In the genomic region with DNA sequence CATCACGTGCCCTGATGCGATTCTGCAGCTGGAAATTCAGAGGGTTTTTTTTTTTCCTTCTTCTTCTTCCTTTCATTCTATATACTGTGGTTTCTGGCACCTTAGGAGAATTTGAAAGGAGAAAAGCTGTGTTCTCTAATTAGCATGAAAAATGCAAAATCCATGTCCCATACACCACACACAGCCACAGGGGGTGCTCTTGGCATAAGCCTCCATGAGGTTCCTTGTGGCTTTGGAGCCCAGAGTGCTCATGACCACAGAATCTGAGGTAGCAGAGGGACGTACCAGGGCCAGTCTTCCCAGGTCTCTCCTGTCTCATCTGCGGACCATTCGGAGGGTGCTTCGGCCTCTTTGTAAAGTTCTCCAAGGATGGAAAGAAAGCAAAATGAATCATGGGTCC, we compare ENCODE assay signal across 14 cellular contexts.
DNase-seq lines count a peak whose midpoint lies in the region; ATAC-seq and TF ChIP-seq lines count a peak whose summit lies in the region.
"Had no signal": no experiment of that assay in that cellular context is flagged by ENCODE, and none has a peak within 500 bp of the region (broad histone marks: within the 10 kb centered on the region; RNA-seq: fewer than 3 reads in every experiment).

No MANE protein-coding gene starts in this region.

- no peak overlapping the region for H3K4me3 Mint-ChIP-seq in Caco-2 (ENCODE audit: unreplicated experiment)
- H3K4me3 Mint-ChIP-seq: CD4-positive, alpha-beta T cell had no signal

- intact Hi-C loops in Caco-2 (cut with micrococcal nuclease; ENCODE audit: unreplicated experiment) (no loop called here), left ventricle myocardium inferior (cut with micrococcal nuclease) (no loop called here)

- no peak for ATAC-seq in HG03097 (IDR thresholded peaks at IDR 0.05; ENCODE audit: low FRiP score, unreplicated experiment)
- ATAC-seq in GM21619 (IDR thresholded peaks at IDR 0.05; ENCODE audit: unreplicated experiment): no peak

- no peaks in the 10 kb centered on the region for H3K9me3 ChIP-seq in Caco-2
- no peaks in the 10 kb centered on the region for H3K9me3 ChIP-seq in iPS DF 6.9 (ENCODE audit: control insufficient read depth, insufficient read depth, low read length)
- H3K9me3 ChIP-seq in left ventricle myocardium inferior (replicated peaks): no peaks in the 10 kb centered on the region
- H3K9me3 ChIP-seq: right atrium auricular region had no signal

- TF ChIP-seq CTCF in Caco-2 (IDR thresholded peaks at IDR 0.05; ENCODE audit: insufficient read depth in 1 of 2, low read depth in 1 of 2, low read length in 1 of 2, severe bottlenecking in 1 of 2, unreplicated experiment in 1 of 2) (peak; percentile 23 to 49), left ventricle myocardium inferior (IDR thresholded peaks at IDR 0.05; ENCODE audit: borderline replicate concordance) (no peak)

- no peaks in the 10 kb centered on the region for H3K9me3 Mint-ChIP-seq in Caco-2 (ENCODE audit: unreplicated experiment)
- H3K9me3 Mint-ChIP-seq: activated T-helper 2 cell treated with anti-CD3 and anti-CD28 coated beads, Interferon-gamma antibody, Interleukin-2, Interleukin-4, amounts not matched to agents 10 μg/mL and 5 μg/mL and 100 μg/mL, durations not matched to agents 14 hours and 24 hours and 36 hours; CD4-positive, alpha-beta T cell had no signal

- no peak overlapping the region for H3K27ac Mint-ChIP-seq in Caco-2 (ENCODE audit: unreplicated experiment)
- H3K27ac Mint-ChIP-seq: activated T-helper 2 cell treated with anti-CD3 and anti-CD28 coated beads, Interferon-gamma antibody, Interleukin-2, Interleukin-4, amounts not matched to agents 10 μg/mL and 5 μg/mL and 100 μg/mL, durations not matched to agents 14 hours and 24 hours and 36 hours; CD4-positive, alpha-beta T cell had no signal

- CTCF ChIA-PET in Caco-2 (lab: Charles Lee): interaction anchor here (0.7 kb wide), 1 partner anchor 58 kb away, joined by 6 read pairs; no protein-coding TSS in a partner anchor

- peaks cover 23% of the 10 kb centered on the region for H3K27me3 Mint-ChIP-seq in Caco-2 (ENCODE audit: insufficient read depth, unreplicated experiment)

- WGBS in iPS DF 6.9 (ENCODE audit: insufficient coverage, insufficient read length): no CpG with 5 or more reads among the region's 6 CpGs

- no TSS peak for BruUV-seq in Caco-2 (replicated peaks; lab: Mats Ljungman, UMichigan)

- H3K36me3 Mint-ChIP-seq in Caco-2 (ENCODE audit: insufficient read depth, unreplicated experiment): no peaks in the 10 kb centered on the region

- no peaks in the 10 kb centered on the region for H3K36me3 ChIP-seq in Caco-2 (ENCODE audit: control insufficient read depth, insufficient read depth, low read length)
- no peaks in the 10 kb centered on the region for H3K36me3 ChIP-seq in iPS DF 6.9 (ENCODE audit: control insufficient read depth, insufficient read depth, low read length)
- no peaks in the 10 kb centered on the region for H3K36me3 ChIP-seq in left ventricle myocardium inferior
- H3K36me3 ChIP-seq: right atrium auricular region had no signal

- in situ Hi-C loops in SK-MEL-5 (cut with HindIII; ENCODE audit: low pct_unique_long_range_greater_than_20kb, low sequenced_read_pairs): no loop called here

- POLR2A ChIA-PET in Caco-2 (lab: Charles Lee): no interaction called here

- H3K27me3 ChIP-seq in Caco-2 (replicated peaks; ENCODE audit: control insufficient read depth, insufficient read depth, low read length) (no peaks in the 10 kb centered on the region), iPS DF 6.9 (ENCODE audit: control insufficient read depth, insufficient read depth, low read length) (no peaks in the 10 kb centered on the region), left ventricle myocardium inferior (ENCODE audit: low read depth) (peaks cover 72% of the 10 kb centered on the region)
- H3K27me3 ChIP-seq: right atrium auricular region had no signal

- H3K4me3 ChIP-seq in Caco-2 (ENCODE audit: low read depth, low read length) (no peak overlapping the region), iPS DF 6.9 (ENCODE audit: low read length) (no peak overlapping the region), left ventricle myocardium inferior (no peak overlapping the region)
- H3K4me3 ChIP-seq: right atrium auricular region, SK-N-MC had no signal

- no peaks in the 10 kb centered on the region for H3K4me1 Mint-ChIP-seq in Caco-2 (ENCODE audit: low read depth, unreplicated experiment)

- DNase-seq in Caco-2: no peak
- DNase-seq in HCEC 1CT: peak; percentile 37
- peak; percentile 35 for DNase-seq in SK-MEL-5 (ENCODE audit: low read depth, low spot score)
- peak; percentile 13 for DNase-seq in iPS DF 6.9 (ENCODE audit: low read depth, low spot score)
- no peak for DNase-seq in NK-92 treated with Interleukin-12 subunit alpha and Interleukin-12 subunit beta, amount 100 ng/mL, for 24 hours (lab: John Stamatoyannopoulos, UW)
- DNase-seq in left ventricle myocardium inferior: no peak
- DNase-seq: activated CD4-positive, alpha-beta T cell treated with anti-CD3 and anti-CD28 coated beads for 48 hours; CD4-positive, alpha-beta T cell; substantia nigra had no signal

- no peak overlapping the region for H3K27ac ChIP-seq in iPS DF 6.9 (ENCODE audit: low read length)
- H3K27ac ChIP-seq in left ventricle myocardium inferior (replicated peaks): no peak overlapping the region
- H3K27ac ChIP-seq: right atrium auricular region, SK-N-MC had no signal

- H3K4me1 ChIP-seq in Caco-2: no peaks in the 10 kb centered on the region
- H3K4me1 ChIP-seq in iPS DF 6.9 (ENCODE audit: control insufficient read depth, insufficient read depth, low read length): 0 out of 2 replicates have a peak, but pooled peaks cover 1% of the 10 kb centered on the region
- no peaks in the 10 kb centered on the region for H3K4me1 ChIP-seq in left ventricle myocardium inferior
- H3K4me1 ChIP-seq: right atrium auricular region had no signal

Comparison
In these comparisons a context has a peak if more than half of its experiments do, and no peak if none do; other contexts are left out.
1. DNase-seq: peak in HCEC 1CT (single experiment), SK-MEL-5 (single experiment) and iPS DF 6.9 (single experiment); none in Caco-2 (0 of 2), NK-92 treated with Interleukin-12 subunit alpha and Interleukin-12 subunit beta, amount 100 ng/mL, for 24 hours (single experiment) and left ventricle myocardium inferior (single experiment).